ENCODE assay signal across 1 cellular context in the genomic region with DNA sequence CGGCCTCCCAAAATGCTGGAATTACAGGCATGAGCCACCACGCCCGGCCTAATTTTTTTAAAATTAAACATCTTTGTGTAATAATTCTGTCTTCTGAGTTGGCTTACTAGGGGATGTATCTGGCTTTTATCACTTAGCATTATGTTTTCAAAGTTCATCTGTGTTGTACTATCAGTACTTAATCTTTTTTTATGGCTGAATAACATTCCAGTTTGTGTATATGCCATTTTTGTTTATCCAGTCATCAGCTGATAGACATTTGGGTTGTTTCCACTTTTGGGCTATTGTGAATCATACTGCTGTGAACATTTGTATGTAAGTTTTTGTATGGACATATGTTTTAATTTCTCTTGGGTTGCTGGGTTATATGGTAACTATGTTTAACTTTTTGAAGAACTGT.
TF ChIP-seq lines count a peak whose summit lies in the region.

No MANE protein-coding gene starts in this region.

TF ChIP-seq in K562, 482 proteins besides CTCF, POLR2A, EP300 and RAD21 (continued from another document):
- TF ChIP-seq, protein P1, sequence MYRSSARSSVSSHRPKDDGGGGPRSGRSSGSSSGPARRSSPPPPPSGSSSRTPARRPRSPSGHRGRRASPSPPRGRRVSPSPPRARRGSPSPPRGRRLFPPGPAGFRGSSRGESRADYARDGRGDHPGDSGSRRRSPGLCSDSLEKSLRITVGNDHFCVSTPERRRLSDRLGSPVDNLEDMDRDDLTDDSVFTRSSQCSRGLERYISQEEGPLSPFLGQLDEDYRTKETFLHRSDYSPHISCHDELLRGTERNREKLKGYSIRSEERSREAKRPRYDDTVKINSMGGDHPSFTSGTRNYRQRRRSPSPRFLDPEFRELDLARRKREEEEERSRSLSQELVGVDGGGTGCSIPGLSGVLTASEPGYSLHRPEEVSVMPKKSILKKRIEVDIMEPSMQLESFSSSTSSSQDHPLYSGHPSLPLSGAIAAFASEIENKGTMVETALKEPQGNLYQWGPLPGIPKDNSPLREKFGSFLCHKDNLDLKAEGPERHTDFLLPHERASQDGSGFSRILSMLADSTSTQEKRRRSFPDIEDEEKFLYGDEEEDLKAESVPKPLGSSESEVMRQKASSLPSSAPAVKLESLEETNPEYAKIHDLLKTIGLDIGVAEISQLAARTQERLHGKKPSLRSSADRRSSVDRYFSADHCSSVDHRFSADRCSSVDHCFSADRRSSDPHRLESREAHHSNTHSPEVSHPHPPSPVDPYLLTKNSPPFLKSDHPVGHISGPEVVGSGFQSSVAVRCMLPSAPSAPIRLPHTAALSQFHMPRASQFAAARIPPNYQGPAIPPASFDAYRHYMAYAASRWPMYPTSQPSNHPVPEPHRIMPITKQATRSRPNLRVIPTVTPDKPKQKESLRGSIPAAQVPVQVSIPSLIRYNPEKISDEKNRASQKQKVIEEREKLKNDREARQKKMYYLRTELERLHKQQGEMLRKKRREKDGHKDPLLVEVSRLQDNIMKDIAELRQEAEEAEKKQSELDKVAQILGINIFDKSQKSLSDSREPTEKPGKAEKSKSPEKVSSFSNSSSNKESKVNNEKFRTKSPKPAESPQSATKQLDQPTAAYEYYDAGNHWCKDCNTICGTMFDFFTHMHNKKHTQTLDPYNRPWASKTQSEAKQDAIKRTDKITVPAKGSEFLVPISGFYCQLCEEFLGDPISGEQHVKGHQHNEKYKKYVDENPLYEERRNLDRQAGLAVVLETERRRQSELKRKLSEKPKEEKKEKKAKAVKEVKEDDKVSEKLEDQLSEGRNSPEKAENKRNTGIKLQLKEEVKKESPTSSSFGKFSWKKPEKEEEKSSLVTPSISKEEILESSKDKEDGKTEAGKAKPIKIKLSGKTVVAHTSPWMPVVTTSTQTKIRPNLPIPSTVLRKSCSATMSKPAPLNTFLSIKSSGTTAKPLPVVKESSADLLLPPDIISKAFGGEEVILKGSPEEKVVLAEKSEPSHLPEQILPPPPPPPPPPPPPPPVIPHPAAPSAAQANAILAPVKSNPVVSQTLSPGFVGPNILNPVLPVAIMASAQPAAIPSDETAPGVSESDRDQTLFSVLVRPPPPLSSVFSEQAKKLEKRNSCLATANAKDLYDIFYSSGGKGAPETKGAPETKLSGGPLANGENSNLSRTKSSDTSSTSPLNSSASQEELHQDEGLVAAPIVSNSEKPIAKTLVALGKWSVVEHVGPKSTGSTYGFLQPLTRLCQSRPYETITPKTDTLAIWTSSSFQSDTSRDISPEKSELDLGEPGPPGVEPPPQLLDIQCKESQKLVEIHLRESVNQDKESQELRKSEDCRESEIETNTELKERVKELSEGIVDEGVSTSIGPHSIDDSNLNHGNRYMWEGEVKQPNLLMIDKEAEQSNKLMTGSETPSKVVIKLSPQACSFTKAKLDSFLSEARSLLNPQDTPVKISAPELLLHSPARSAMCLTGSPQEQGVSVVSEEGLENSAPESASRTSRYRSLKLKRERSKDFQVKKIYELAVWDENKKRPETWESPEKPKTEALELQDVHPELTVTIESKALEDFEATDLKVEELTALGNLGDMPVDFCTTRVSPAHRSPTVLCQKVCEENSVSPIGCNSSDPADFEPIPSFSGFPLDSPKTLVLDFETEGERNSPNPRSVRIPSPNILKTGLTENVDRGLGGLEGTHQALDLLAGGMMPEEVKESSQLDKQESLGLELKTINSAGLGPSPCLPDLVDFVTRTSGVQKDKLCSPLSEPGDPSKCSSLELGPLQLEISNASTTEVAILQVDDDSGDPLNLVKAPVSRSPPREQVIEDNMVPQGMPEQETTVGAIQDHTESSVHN (IDR thresholded peaks at IDR 0.05; ENCODE audit: borderline replicate concordance in 1 of 2, low read depth in 1 of 2), result no peak
- TF ChIP-seq GABPA (tag; conservative IDR thresholded peaks at IDR 0.05; ENCODE audit: low read depth) (no peak), CHCHD3 (CRISPR knock-in tag; IDR thresholded peaks at IDR 0.05) (no peak), FUS (optimal IDR thresholded peaks at IDR 0.05; ENCODE audit: low read depth, low read length) (no peak), BDP1 (IDR thresholded peaks at IDR 0.05; ENCODE audit: insufficient read depth, insufficient read length) (no peak), RBM39 (optimal IDR thresholded peaks at IDR 0.05; ENCODE audit: low read depth, low read length) (no peak), ZNF76 (CRISPR knock-in tag; IDR thresholded peaks at IDR 0.05; ENCODE audit: borderline replicate concordance) (no peak), ZBTB49 (CRISPR knock-in tag; IDR thresholded peaks at IDR 0.05; ENCODE audit: borderline replicate concordance) (no peak), ELF4 (CRISPR knock-in tag; IDR thresholded peaks at IDR 0.05) (no peak), HDGF (IDR thresholded peaks at IDR 0.05) (no peak), HNRNPH1 (optimal IDR thresholded peaks at IDR 0.05; ENCODE audit: low read depth, low read length) (no peak), HSF4 (CRISPR knock-in tag; IDR thresholded peaks at IDR 0.05; ENCODE audit: borderline replicate concordance) (no peak), ZNF224 (CRISPR knock-in tag; IDR thresholded peaks at IDR 0.05) (no peak)
- TF ChIP-seq, protein P2, sequence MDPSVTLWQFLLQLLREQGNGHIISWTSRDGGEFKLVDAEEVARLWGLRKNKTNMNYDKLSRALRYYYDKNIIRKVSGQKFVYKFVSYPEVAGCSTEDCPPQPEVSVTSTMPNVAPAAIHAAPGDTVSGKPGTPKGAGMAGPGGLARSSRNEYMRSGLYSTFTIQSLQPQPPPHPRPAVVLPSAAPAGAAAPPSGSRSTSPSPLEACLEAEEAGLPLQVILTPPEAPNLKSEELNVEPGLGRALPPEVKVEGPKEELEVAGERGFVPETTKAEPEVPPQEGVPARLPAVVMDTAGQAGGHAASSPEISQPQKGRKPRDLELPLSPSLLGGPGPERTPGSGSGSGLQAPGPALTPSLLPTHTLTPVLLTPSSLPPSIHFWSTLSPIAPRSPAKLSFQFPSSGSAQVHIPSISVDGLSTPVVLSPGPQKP (CRISPR knock-in tag; IDR thresholded peaks at IDR 0.05), result no peak
- TF ChIP-seq, protein P3, sequence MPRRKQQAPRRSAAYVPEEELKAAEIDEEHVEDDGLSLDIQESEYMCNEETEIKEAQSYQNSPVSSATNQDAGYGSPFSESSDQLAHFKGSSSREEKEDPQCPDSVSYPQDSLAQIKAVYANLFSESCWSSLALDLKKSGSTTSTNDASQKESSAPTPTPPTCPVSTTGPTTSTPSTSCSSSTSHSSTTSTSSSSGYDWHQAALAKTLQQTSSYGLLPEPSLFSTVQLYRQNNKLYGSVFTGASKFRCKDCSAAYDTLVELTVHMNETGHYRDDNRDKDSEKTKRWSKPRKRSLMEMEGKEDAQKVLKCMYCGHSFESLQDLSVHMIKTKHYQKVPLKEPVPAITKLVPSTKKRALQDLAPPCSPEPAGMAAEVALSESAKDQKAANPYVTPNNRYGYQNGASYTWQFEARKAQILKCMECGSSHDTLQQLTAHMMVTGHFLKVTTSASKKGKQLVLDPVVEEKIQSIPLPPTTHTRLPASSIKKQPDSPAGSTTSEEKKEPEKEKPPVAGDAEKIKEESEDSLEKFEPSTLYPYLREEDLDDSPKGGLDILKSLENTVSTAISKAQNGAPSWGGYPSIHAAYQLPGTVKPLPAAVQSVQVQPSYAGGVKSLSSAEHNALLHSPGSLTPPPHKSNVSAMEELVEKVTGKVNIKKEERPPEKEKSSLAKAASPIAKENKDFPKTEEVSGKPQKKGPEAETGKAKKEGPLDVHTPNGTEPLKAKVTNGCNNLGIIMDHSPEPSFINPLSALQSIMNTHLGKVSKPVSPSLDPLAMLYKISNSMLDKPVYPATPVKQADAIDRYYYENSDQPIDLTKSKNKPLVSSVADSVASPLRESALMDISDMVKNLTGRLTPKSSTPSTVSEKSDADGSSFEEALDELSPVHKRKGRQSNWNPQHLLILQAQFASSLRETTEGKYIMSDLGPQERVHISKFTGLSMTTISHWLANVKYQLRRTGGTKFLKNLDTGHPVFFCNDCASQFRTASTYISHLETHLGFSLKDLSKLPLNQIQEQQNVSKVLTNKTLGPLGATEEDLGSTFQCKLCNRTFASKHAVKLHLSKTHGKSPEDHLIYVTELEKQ (CRISPR knock-in tag; IDR thresholded peaks at IDR 0.05), result no peak
- TF ChIP-seq, protein P4, sequence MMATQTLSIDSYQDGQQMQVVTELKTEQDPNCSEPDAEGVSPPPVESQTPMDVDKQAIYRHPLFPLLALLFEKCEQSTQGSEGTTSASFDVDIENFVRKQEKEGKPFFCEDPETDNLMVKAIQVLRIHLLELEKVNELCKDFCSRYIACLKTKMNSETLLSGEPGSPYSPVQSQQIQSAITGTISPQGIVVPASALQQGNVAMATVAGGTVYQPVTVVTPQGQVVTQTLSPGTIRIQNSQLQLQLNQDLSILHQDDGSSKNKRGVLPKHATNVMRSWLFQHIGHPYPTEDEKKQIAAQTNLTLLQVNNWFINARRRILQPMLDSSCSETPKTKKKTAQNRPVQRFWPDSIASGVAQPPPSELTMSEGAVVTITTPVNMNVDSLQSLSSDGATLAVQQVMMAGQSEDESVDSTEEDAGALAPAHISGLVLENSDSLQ (IDR thresholded peaks at IDR 0.05), result no peak
